17 cellular contexts compared by ENCODE assay signal in the genomic region with DNA sequence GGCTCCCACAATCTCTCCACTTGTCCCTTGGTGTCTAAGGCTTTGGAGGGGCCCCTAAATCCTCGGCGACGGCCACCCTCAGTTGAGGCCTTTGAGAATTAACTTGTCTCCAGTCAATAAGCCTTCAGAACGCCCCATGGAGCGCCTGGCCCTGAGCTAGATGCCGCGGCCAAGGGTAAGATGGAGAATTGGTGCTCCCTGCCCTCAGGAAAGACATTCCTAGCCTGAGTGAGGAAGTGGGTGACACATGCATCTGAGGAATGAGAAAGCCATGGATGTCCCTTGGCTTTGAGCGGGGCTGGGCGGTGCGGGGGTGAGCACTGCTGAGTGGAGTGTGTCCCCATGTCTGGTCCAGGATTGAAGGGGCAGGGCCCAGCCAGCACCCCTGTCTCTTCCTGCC. TPM values are rescaled to one million over a fixed set of nuclear protein-coding genes. Genes with fewer than 3 reads are reported as not detected.
DNase-seq lines count a peak whose midpoint lies in the region; ATAC-seq lines count a peak whose summit lies in the region.
"Had no signal": no experiment of that assay in that cellular context is flagged by ENCODE, and none has a peak within 500 bp of the region (broad histone marks: within the 10 kb centered on the region; RNA-seq: fewer than 3 reads in every experiment).

No MANE protein-coding gene starts in this region.

- H2BK120ac ChIP-seq in neuronal stem cell (ENCODE audit: low read depth, low read length): no peak overlapping the region

- no peaks in the 10 kb centered on the region for H3K27me3 ChIP-seq in BLaER1
- H3K27me3 ChIP-seq in neuronal stem cell (ENCODE audit: control insufficient read depth in 3 of 3, insufficient read depth in 3 of 3, low read depth in 1 of 3, low read length in 3 of 3): no peaks in the 10 kb centered on the region

- H3K79me1 ChIP-seq in neuronal stem cell (ENCODE audit: low read depth, low read length): no peaks in the 10 kb centered on the region

- no peak overlapping the region for H3K18ac ChIP-seq in neuronal stem cell (ENCODE audit: low read length)

- H3K9ac ChIP-seq in BLaER1: no peak overlapping the region
- H3K9ac ChIP-seq in neuronal stem cell (ENCODE audit: low read depth, low read length, poor library complexity): no peak overlapping the region

- no peak overlapping the region for H4K91ac ChIP-seq in neuronal stem cell (ENCODE audit: low read depth, low read length, poor library complexity)

- WGBS in neuronal stem cell (ENCODE audit: extremely low coverage in 2 of 2, insufficient read length in 2 of 2, insufficient replicate concordance in 1 of 2), 2 donors: no CpG with 5 or more reads among the region's 10 CpGs

- no peak overlapping the region for H3K23ac ChIP-seq in neuronal stem cell (ENCODE audit: low read depth, low read length, poor library complexity)

- no peak overlapping the region for H4K8ac ChIP-seq in neuronal stem cell (ENCODE audit: low read depth, low read length)

- no peak overlapping the region for H2AFZ ChIP-seq in neuronal stem cell (ENCODE audit: low read length)

- H2BK15ac ChIP-seq in neuronal stem cell (ENCODE audit: low read length): peak overlapping the region; percentile 31

- peak overlapping the region; percentile 24 for H2AK5ac ChIP-seq in neuronal stem cell (ENCODE audit: low read depth, low read length)

- H3K27ac ChIP-seq in BLaER1 (peak overlapping the region; percentile 75; the same call in 1 of the 2 replicates), neuronal stem cell (replicated peaks; ENCODE audit: low read length) (no peak overlapping the region)
- H3K27ac ChIP-seq: C4-2B had no signal

- peaks cover 81% of the 10 kb centered on the region for H3K4me1 ChIP-seq in BLaER1
- H3K4me1 ChIP-seq in neuronal stem cell (ENCODE audit: control insufficient read depth in 2 of 2, insufficient read depth in 1 of 2, low read depth in 1 of 2, low read length in 2 of 2): peaks cover 4 to 10% of the 10 kb centered on the region in 2 donors
- H3K4me1 ChIP-seq: Caco-2, HAP-1 had no signal

- peak overlapping the region; percentile 6 for H3K14ac ChIP-seq in neuronal stem cell (ENCODE audit: low read length)

- H3K4ac ChIP-seq in neuronal stem cell (ENCODE audit: low read length): no peak overlapping the region

- no peaks in the 10 kb centered on the region for H3K36me3 ChIP-seq in BLaER1
- H3K36me3 ChIP-seq in neuronal stem cell (replicated peaks in 1 of 2; ENCODE audit: control insufficient read depth in 2 of 2, insufficient read depth in 2 of 2, low read length in 2 of 2): no peaks in the 10 kb centered on the region
- H3K36me3 ChIP-seq: HAP-1 had no signal

- no peak for ATAC-seq in GM21447 (IDR thresholded peaks at IDR 0.05; ENCODE audit: unreplicated experiment)
- ATAC-seq: CD8-positive, alpha-beta T cell had no signal

- peak overlapping the region; percentile 46 for H2BK12ac ChIP-seq in neuronal stem cell (ENCODE audit: low read length)

- no peak overlapping the region for H3K4me2 ChIP-seq in BLaER1
- no peak overlapping the region for H3K4me2 ChIP-seq in neuronal stem cell (ENCODE audit: insufficient read depth, low read length, poor library complexity, severe bottlenecking)

- no peak overlapping the region for H2BK5ac ChIP-seq in neuronal stem cell (ENCODE audit: low read length)

- DNase-seq in EH (ENCODE audit: low read depth): peak; percentile 39
- DNase-seq in neuronal stem cell (ENCODE audit: low spot score): no peak
- DNase-seq in KG1 (lab: John Stamatoyannopoulos, UW): no peak
- DNase-seq in GM19240 (ENCODE audit: insufficient read length, low spot score): no peak
- DNase-seq: Caco-2; CD4-positive, CD25-positive, alpha-beta regulatory T cell; CD8-positive, alpha-beta T cell; DMS153; DND-41; GF-D8; GOT3; HFFc6 had no signal

- H3K4me3 ChIP-seq in BLaER1: no peak overlapping the region
- H3K4me3 ChIP-seq in neuronal stem cell (ENCODE audit: low read length in 2 of 2): no peak overlapping the region
- H3K4me3 ChIP-seq: HAP-1 had no signal

- H4K20me1 ChIP-seq in BLaER1: no peaks in the 10 kb centered on the region

- H3K9me3 ChIP-seq in BLaER1: no peaks in the 10 kb centered on the region
- no peaks in the 10 kb centered on the region for H3K9me3 ChIP-seq in neuronal stem cell (replicated peaks in 1 of 2; ENCODE audit: control insufficient read depth in 2 of 2, insufficient read depth in 1 of 2, low read depth in 1 of 2, low read length in 2 of 2)
- H3K9me3 ChIP-seq: Caco-2, HAP-1 had no signal

RNA-seq across cellular contexts. Expression of a gene that starts 13.3 kb away (rescaled TPM):
- 1.4 TPM for polyA plus RNA-seq in neuronal stem cell (2013, experiment 1 of 2)
- 1.7 TPM for polyA plus RNA-seq in neuronal stem cell (2013, experiment 2 of 2)

RNA-seq across cellular contexts. Expression of a gene that starts 17.6 kb away (rescaled TPM):
- 10.7 TPM for polyA plus RNA-seq in neuronal stem cell (2013, experiment 1 of 2)
- polyA plus RNA-seq in neuronal stem cell (2013, experiment 2 of 2): 10.5 TPM
- polyA plus RNA-seq: BJ had no signal

RNA-seq across cellular contexts. Expression of a gene that starts 22.6 kb away (rescaled TPM):
- 0.07 TPM for polyA plus RNA-seq in neuronal stem cell (2013, experiment 1 of 2)
- 0.08 TPM for polyA plus RNA-seq in neuronal stem cell (2013, experiment 2 of 2)

RNA-seq across cellular contexts. Expression of a gene that starts 39.8 kb away (rescaled TPM):
- not detected for polyA plus RNA-seq in neuronal stem cell (2013, experiment 1 of 2)
- polyA plus RNA-seq in neuronal stem cell (2013, experiment 2 of 2): not detected
- polyA plus RNA-seq: BJ; CD4-positive, CD25-positive, alpha-beta regulatory T cell had no signal

RNA-seq across cellular contexts. Expression of a gene that starts 46.5 kb away (rescaled TPM):
- polyA plus RNA-seq in neuronal stem cell (2013, experiment 1 of 2): 15.7 TPM
- 16.7 TPM for polyA plus RNA-seq in neuronal stem cell (2013, experiment 2 of 2)
